Comparison of ENCODE assay signal across 8 cellular contexts in genomic region chr1:6392880-6393399, GRCh38. TPM values are rescaled to one million over a fixed set of nuclear protein-coding genes. Genes with fewer than 3 reads are reported as not detected.
DNase-seq lines count a peak whose midpoint lies in the region; ATAC-seq and TF ChIP-seq lines count a peak whose summit lies in the region.

No MANE protein-coding gene starts in this region.

- intact Hi-C loops in ascending aorta (cut with DNase I) (loop anchor here (1.0 to 10.0 kb wide), 2 partner anchors 162 to 401 kb away; partner anchors contain the start of genes NOL9, NPHP4 and TAS1R1), vagina (cut with DNase I) (no loop called here)

- no peak for TF ChIP-seq POLR2A in vagina (IDR thresholded peaks at IDR 0.05)

- TF ChIP-seq CTCF in 22Rv1 (IDR thresholded peaks at IDR 0.05) (no peak), ascending aorta (IDR thresholded peaks at IDR 0.05) (no peak), liver (IDR thresholded peaks at IDR 0.05; ENCODE audit: low read depth, low read length, missing input control) (no peak), vagina (IDR thresholded peaks at IDR 0.05) (no peak)

- H3K9me3 ChIP-seq in ascending aorta (no peaks in the 10 kb centered on the region), liver (ENCODE audit: control insufficient read depth in 4 of 4, low read length in 3 of 4) (no peaks in the 10 kb centered on the region), vagina (no peaks in the 10 kb centered on the region)

- TF ChIP-seq RAD21 in liver (IDR thresholded peaks at IDR 0.05): no peak

- WGBS in liver: under 1% methylated on average over 77 of the region's 77 CpGs

- no peaks in the 10 kb centered on the region for H3K27me3 ChIP-seq in ascending aorta
- no peaks in the 10 kb centered on the region for H3K27me3 ChIP-seq in liver (ENCODE audit: control insufficient read depth in 4 of 4, insufficient read depth in 4 of 4, low read length in 3 of 4)
- no peaks in the 10 kb centered on the region for H3K27me3 ChIP-seq in vagina

- H3K27ac ChIP-seq in 22Rv1 (peak overlapping the region; percentile 87), ascending aorta (peak overlapping the region; percentile 95 to 99), liver (ENCODE audit: low read depth in 1 of 2, low read length in 2 of 2) (peak overlapping the region; percentile 97 to 99), vagina (peak overlapping the region; percentile 86)

- ATAC-seq in GM18868 (IDR thresholded peaks at IDR 0.05; ENCODE audit: unreplicated experiment): peak; percentile 24
- peak; percentile 16 for ATAC-seq in HG03442 (IDR thresholded peaks at IDR 0.05; ENCODE audit: unreplicated experiment)

- no peaks in the 10 kb centered on the region for H3K36me3 ChIP-seq in ascending aorta
- no peaks in the 10 kb centered on the region for H3K36me3 ChIP-seq in liver (ENCODE audit: control insufficient read depth in 4 of 4, insufficient read depth in 3 of 4, low read depth in 1 of 4, low read length in 3 of 4)
- H3K36me3 ChIP-seq in vagina: no peaks in the 10 kb centered on the region

- H3K4me1 ChIP-seq in ascending aorta: peaks cover 4 to 13% of the 10 kb centered on the region in 2 donors
- peaks cover 3 to 20% (median 15%) of the 10 kb centered on the region in 4 donors for H3K4me1 ChIP-seq in liver (ENCODE audit: control insufficient read depth in 4 of 4, insufficient read depth in 4 of 4, low read length in 3 of 4)
- peaks cover 16% of the 10 kb centered on the region for H3K4me1 ChIP-seq in vagina

- no peak overlapping the region for H3K9ac ChIP-seq in liver (ENCODE audit: low read depth in 1 of 2, low read length in 2 of 2)

- DNase-seq in ascending aorta (ENCODE audit: low spot score in 2 of 2): no peak
- DNase-seq in vagina (ENCODE audit: extremely low spot score in 2 of 2): no peak
- DNase-seq in kidney glomerular epithelial cell (lab: John Stamatoyannopoulos, UW): no peak
- DNase-seq in NCI-H226: no peak

- H3K4me3 ChIP-seq in ascending aorta (peak overlapping the region; percentile 66 to 84), liver (ENCODE audit: low read depth in 1 of 3, low read length in 3 of 3) (peak overlapping the region in 2 of 3 donors; percentile 42 to 83), vagina (peak overlapping the region; percentile 47 to 88)

TF ChIP-seq in liver, 16 proteins besides CTCF, POLR2A, EP300 and RAD21:
- no peak for TF ChIP-seq HNF4A (conservative IDR thresholded peaks at IDR 0.05)
- no peak for TF ChIP-seq REST (IDR thresholded peaks at IDR 0.05)
- no peak for TF ChIP-seq HNF4G (IDR thresholded peaks at IDR 0.05)
- no peak for TF ChIP-seq JUND (IDR thresholded peaks at IDR 0.05)
- TF ChIP-seq TAF1 (conservative IDR thresholded peaks at IDR 0.05): no peak
- no peak for TF ChIP-seq GABPA (IDR thresholded peaks at IDR 0.05 in 1 of 2, conservative IDR thresholded peaks at IDR 0.05 in 1 of 2)
- TF ChIP-seq ATF3 (IDR thresholded peaks at IDR 0.05): no peak
- TF ChIP-seq FOXA1 (IDR thresholded peaks at IDR 0.05): no peak
- TF ChIP-seq NR2F2 (IDR thresholded peaks at IDR 0.05): no peak
- no peak for TF ChIP-seq SP1 (IDR thresholded peaks at IDR 0.05)
- no peak for TF ChIP-seq FOXA2 (IDR thresholded peaks at IDR 0.05)
- TF ChIP-seq ZBTB33 (IDR thresholded peaks at IDR 0.05): no peak
- TF ChIP-seq RXRA (IDR thresholded peaks at IDR 0.05): no peak
- TF ChIP-seq MAX (IDR thresholded peaks at IDR 0.05): no peak

RNA-seq across cellular contexts. Expression of gene ACOT7, which starts 0.6 kb away (rescaled TPM):
- total RNA-seq in ascending aorta: 16.1 TPM
- total RNA-seq in liver: 10 to 100 TPM in 1 of 2 donors, 1 to 10 TPM in 1; 8.7 to 11.0 TPM
- 10 to 100 TPM in 1 of 2 donors, 1 to 10 TPM in 1; 9.7 to 14.4 TPM for polyA plus RNA-seq in liver
- 38.8 TPM for total RNA-seq in vagina

RNA-seq across cellular contexts. Expression of gene HES2, which starts 26.8 kb away (rescaled TPM):
- total RNA-seq in ascending aorta (not detected), liver (not detected), vagina (44.7 TPM)
- under 1 TPM in 1 of 2 donors, not detected in 1; 0.10 TPM for polyA plus RNA-seq in liver

RNA-seq across cellular contexts. Expression of gene ESPN, which starts 31.6 kb away (rescaled TPM):
- total RNA-seq in ascending aorta: 2.2 TPM
- total RNA-seq in liver: 10 to 100 TPM; 61.5 to 66.1 TPM
- polyA plus RNA-seq in liver: 100 to 1,000 TPM in 1 of 2 donors, 10 to 100 TPM in 1; 70.3 to 103 TPM
- 77.1 TPM for total RNA-seq in vagina

Comparison
In these comparisons a context has a peak if more than half of its experiments do, and no peak if none do; other contexts are left out.
1. RNA of gene HES2, which starts 26.8 kb away (total RNA-seq): 44.7 TPM in vagina (single experiment); not detected in ascending aorta (single experiment) and not detected in liver; every median in the first group is over 10 times any median in the second.
2. RNA of gene ESPN, which starts 31.6 kb away (total RNA-seq): 77.1 TPM in vagina (single experiment) and 61.5 to 66.1 TPM in liver; 2.2 TPM in ascending aorta (single experiment); every median in the first group is over 10 times any median in the second.
3. Peak in every context shown above with its lines, with median percentiles within 50 percentile points of each other: H3K27ac ChIP-seq and H3K4me3 ChIP-seq.